20 cellular contexts compared by ENCODE assay signal in genomic region chr17:152860-153420, GRCh38. TPM values are rescaled to one million over a fixed set of nuclear protein-coding genes. Genes with fewer than 3 reads are reported as not detected.
"Had no signal": no experiment of that assay in that cellular context is flagged by ENCODE, and none has a peak within 500 bp of the region (broad histone marks: within the 10 kb centered on the region; RNA-seq: fewer than 3 reads in every experiment).

No MANE protein-coding gene starts in this region.

- H3K27me3 Mint-ChIP-seq: activated naive CD4-positive, alpha-beta T cell treated with anti-CD3 and anti-CD28 coated beads, Interleukin-2, amount 50 U/mL, for 24 hours; type B pancreatic cell had no signal

- ATAC-seq: left colon; stimulated activated memory B cell treated with anti-CD40 and anti-IgM and Interleukin-4, amounts not matched to agents 10 μg/mL and 1 μg/mL and 100 μg/mL, for 72 hours; T-cell had no signal

- DNase-seq: activated CD4-positive, alpha-beta T cell treated with anti-CD3 and anti-CD28 coated beads for 48 hours; amygdala; immature natural killer cell; T-cell; T1000 had no signal

- H3K27me3 ChIP-seq: brain microvascular endothelial cell had no signal

- H3K36me3 Mint-ChIP-seq: activated naive CD4-positive, alpha-beta T cell treated with anti-CD3 and anti-CD28 coated beads, Interleukin-2, amount 50 U/mL, for 24 hours; immature natural killer cell; memory B cell; stimulated activated memory B cell treated with anti-CD40 and anti-IgM and Interleukin-4, amounts not matched to agents 10 μg/mL and 1 μg/mL and 100 μg/mL, for 72 hours; T-cell; type B pancreatic cell had no signal

- H3K27ac Mint-ChIP-seq: activated naive CD4-positive, alpha-beta T cell treated with anti-CD3 and anti-CD28 coated beads, Interleukin-2, amount 50 U/mL, for 24 hours; immature natural killer cell; memory B cell; nephron; stimulated activated memory B cell treated with anti-CD40 and anti-IgM and Interleukin-4, amounts not matched to agents 10 μg/mL and 1 μg/mL and 100 μg/mL, for 72 hours; T-cell; type B pancreatic cell had no signal

- H3K27ac ChIP-seq: brain microvascular endothelial cell, SK-N-MC had no signal

- H3K4me2 ChIP-seq: smooth muscle cell had no signal

- H3K36me3 ChIP-seq: brain microvascular endothelial cell had no signal

- H3K4me3 Mint-ChIP-seq: activated naive CD4-positive, alpha-beta T cell treated with anti-CD3 and anti-CD28 coated beads, Interleukin-2, amount 50 U/mL, for 24 hours; immature natural killer cell; memory B cell; nephron; stimulated activated memory B cell treated with anti-CD40 and anti-IgM and Interleukin-4, amounts not matched to agents 10 μg/mL and 1 μg/mL and 100 μg/mL, for 72 hours; T-cell; type B pancreatic cell had no signal

- H3K4me3 ChIP-seq: SK-N-MC, smooth muscle cell had no signal

- H3K9me3 Mint-ChIP-seq: activated naive CD4-positive, alpha-beta T cell treated with anti-CD3 and anti-CD28 coated beads, Interleukin-2, amount 50 U/mL, for 24 hours; immature natural killer cell; memory B cell; nephron; stimulated activated memory B cell treated with anti-CD40 and anti-IgM and Interleukin-4, amounts not matched to agents 10 μg/mL and 1 μg/mL and 100 μg/mL, for 72 hours; T-cell; type B pancreatic cell had no signal

- H3K4me1 Mint-ChIP-seq: activated naive CD4-positive, alpha-beta T cell treated with anti-CD3 and anti-CD28 coated beads, Interleukin-2, amount 50 U/mL, for 24 hours; immature natural killer cell; memory B cell; stimulated activated memory B cell treated with anti-CD40 and anti-IgM and Interleukin-4, amounts not matched to agents 10 μg/mL and 1 μg/mL and 100 μg/mL, for 72 hours; T-cell had no signal

RNA-seq across cellular contexts. Expression of gene SCGB1C2, which starts 15.6 kb away (rescaled TPM):
- total RNA-seq: cerebellum, dermis microvascular lymphatic vessel endothelial cell, glomerular endothelial cell, left colon, mucosa of gallbladder, osteoblast, smooth muscle cell, T-cell had no signal
- polyA plus RNA-seq: esophagus, immature natural killer cell, smooth muscle cell had no signal

RNA-seq across cellular contexts. Expression of gene DOC2B, which starts 28.5 kb away (rescaled TPM):
- total RNA-seq: osteoblast had no signal
- polyA plus RNA-seq: immature natural killer cell had no signal
